Comparison of ENCODE assay signal across 29 cellular contexts in genomic region chr11:94139421-94139820, GRCh38. TPM values are rescaled to one million over a fixed set of nuclear protein-coding genes. Genes with fewer than 3 reads are reported as not detected.
DNase-seq lines count a peak whose midpoint lies in the region; FAIRE-seq and TF ChIP-seq lines count a peak whose summit lies in the region.
"Had no signal": no experiment of that assay in that cellular context is flagged by ENCODE, and none has a peak within 500 bp of the region (broad histone marks: within the 10 kb centered on the region; RNA-seq: fewer than 3 reads in every experiment).

No MANE protein-coding gene starts in this region.

- peaks cover 4% of the 10 kb centered on the region for H3K9me3 Mint-ChIP-seq in nephron progenitor cell

- no peak overlapping the region for H2BK120ac ChIP-seq in H1 (replicated peaks; ENCODE audit: low read depth, low read length)

- FAIRE-seq in H1 (lab: Jason Lieb, UNC): no peak
- FAIRE-seq: islet of Langerhans had no signal

- no peak for TF ChIP-seq RAD21 in H1 (IDR thresholded peaks at IDR 0.05 in 1 of 2, conservative IDR thresholded peaks at IDR 0.05 in 1 of 2; ENCODE audit: low read depth in 2 of 2, low read length in 2 of 2)

- peaks cover 37% of the 10 kb centered on the region for H3F3A ChIP-seq in GM23248 (ENCODE audit: insufficient read depth)

- TF ChIP-seq POLR2A in H1 (IDR thresholded peaks at IDR 0.05; ENCODE audit: control extremely low read depth in 1 of 2, low read depth in 2 of 2, low read length in 2 of 2): no peak

- H2AFZ ChIP-seq in H1 (ENCODE audit: low read length) (no peak overlapping the region), GM23248 (no peak overlapping the region)

- H3K9me3 ChIP-seq in MG63 (no peaks in the 10 kb centered on the region), H1 (ENCODE audit: insufficient read depth in 2 of 2, low read depth in 1 of 2, low read length in 1 of 2) (no peaks in the 10 kb centered on the region), GM23248 (ENCODE audit: low read depth) (no peaks in the 10 kb centered on the region)
- H3K9me3 ChIP-seq: ascending aorta, ovary, right atrium auricular region, upper lobe of left lung had no signal

- 82% methylated on average over 4 of the region's 4 CpGs; no CpG with 5 or more reads in 1 of the 2 experiments for WGBS in H1 (ENCODE audit: extremely low coverage in 1 of 2, insufficient coverage in 1 of 2, insufficient read length in 1 of 2, insufficient replicate concordance in 2 of 2, low coverage in 1 of 2, low lambda C conversion rate in 2 of 2, missing lambda C conversion rate in 1 of 2), 2 experiments
- 77 to 81% methylated on average over 4 of the region's 4 CpGs for WGBS in GM23248 (ENCODE audit: low coverage in 1 of 2, low lambda C conversion rate in 2 of 2, missing lambda C conversion rate in 2 of 2), 2 experiments

- no peaks in the 10 kb centered on the region for H3K36me3 ChIP-seq in MG63
- peaks cover 0 to 4% (median 0%) of the 10 kb centered on the region in 4 experiments; a peak in 1 of 8 replicates for H3K36me3 ChIP-seq in H1 (ENCODE audit: control insufficient read depth in 2 of 4, insufficient read depth in 4 of 4, low read length in 3 of 4)
- no peaks in the 10 kb centered on the region for H3K36me3 ChIP-seq in GM23248 (ENCODE audit: low read depth)
- H3K36me3 ChIP-seq: ascending aorta, ovary, right atrium auricular region, upper lobe of left lung had no signal

- no peak overlapping the region for H3K14ac ChIP-seq in H1 (ENCODE audit: insufficient read length)

- no peaks in the 10 kb centered on the region for H3K27me3 Mint-ChIP-seq in nephron progenitor cell (ENCODE audit: low read depth, poor library complexity)
- H3K27me3 Mint-ChIP-seq: activated naive CD8-positive, alpha-beta T cell; dendritic cell treated with granulocyte-macrophage colony-stimulating factor and Interleukin-4, amounts not matched to agents 40 ng/mL and 50 ng/mL, for 4 days; naive thymus-derived CD8-positive, alpha-beta T cell; T-helper 17 cell had no signal

- in situ Hi-C loops in GM23248 (cut with MboI): no loop called here

- H3K9ac ChIP-seq in H1 (replicated peaks in 1 of 4; ENCODE audit: extremely low read depth in 1 of 4, low read depth in 3 of 4, low read length in 3 of 4) (no peak overlapping the region), GM23248 (no peak overlapping the region)
- H3K9ac ChIP-seq: BLaER1 treated with 17β-estradiol and CSF1 and Interleukin-3, amounts not matched to agents 10 nM and 100 nM; KMS-11 had no signal

- H3K56ac ChIP-seq in H1 (replicated peaks; ENCODE audit: insufficient read length, low read depth, low read length): no peak overlapping the region

- no peak overlapping the region for H2BK5ac ChIP-seq in H1 (ENCODE audit: low read depth, low read length)

- no peak overlapping the region for H4K91ac ChIP-seq in H1 (replicated peaks; ENCODE audit: insufficient read length, low read length)

- no peak overlapping the region for H4K8ac ChIP-seq in H1 (ENCODE audit: extremely low read depth, insufficient read depth, low read length)

- CTCF ChIA-PET in H1 (lab: Charles Lee; ENCODE audit: partially characterized antibody): no interaction called here

- peaks cover 26% of the 10 kb centered on the region for H3K36me3 Mint-ChIP-seq in nephron progenitor cell (ENCODE audit: low read depth)

- no peak for TF ChIP-seq EP300 in H1 (IDR thresholded peaks at IDR 0.05; ENCODE audit: borderline replicate concordance in 1 of 2, low read depth in 2 of 2, low read length in 2 of 2)

- H3K23ac ChIP-seq in H1 (ENCODE audit: insufficient read length): no peak overlapping the region

- H3K79me2 ChIP-seq in H1 (ENCODE audit: control insufficient read depth in 1 of 2, insufficient read depth in 2 of 2, low read length in 2 of 2) (peaks cover 45 to 98% of the 10 kb centered on the region in 2 experiments), GM23248 (ENCODE audit: insufficient read depth) (peaks cover 82% of the 10 kb centered on the region)

- TF ChIP-seq CTCF in H1 (IDR thresholded peaks at IDR 0.05; ENCODE audit: control extremely low read depth in 1 of 3, insufficient read depth in 1 of 3, low read depth in 1 of 3, low read length in 3 of 3) (no peak), nephron progenitor cell (IDR thresholded peaks at IDR 0.05) (no peak)

- no peak overlapping the region for H4K5ac ChIP-seq in H1 (ENCODE audit: insufficient read length, low read depth, low read length)

- H3K4me2 ChIP-seq in H1 (ENCODE audit: insufficient read depth in 1 of 2, low read depth in 2 of 2, low read length in 2 of 2): peak overlapping the region in 1 of 2 experiments; percentile 41; a peak in 1 of 4 replicates
- H3K4me2 ChIP-seq in GM23248 (ENCODE audit: unreplicated experiment): no peak overlapping the region
- H3K4me2 ChIP-seq: BLaER1 treated with 17β-estradiol and CSF1 and Interleukin-3, amounts not matched to agents 10 nM and 100 nM; KMS-11 had no signal

- no peaks in the 10 kb centered on the region for H3K27me3 ChIP-seq in MG63
- no peaks in the 10 kb centered on the region for H3K27me3 ChIP-seq in H1 (replicated peaks in 1 of 4; ENCODE audit: control insufficient read depth in 3 of 4, extremely low read depth in 1 of 4, insufficient read depth in 3 of 4, low read length in 3 of 4)
- no peaks in the 10 kb centered on the region for H3K27me3 ChIP-seq in GM23248 (replicated peaks; ENCODE audit: insufficient read depth)
- H3K27me3 ChIP-seq: ascending aorta; BLaER1 treated with 17β-estradiol and CSF1 and Interleukin-3, amounts not matched to agents 10 nM and 100 nM; ovary; right atrium auricular region; upper lobe of left lung had no signal

- H3K18ac ChIP-seq in H1 (ENCODE audit: extremely low read depth, low read length): no peak overlapping the region

- H3K4me3 Mint-ChIP-seq in nephron progenitor cell: no peak overlapping the region
- H3K4me3 Mint-ChIP-seq: activated naive CD8-positive, alpha-beta T cell; dendritic cell treated with granulocyte-macrophage colony-stimulating factor and Interleukin-4, amounts not matched to agents 40 ng/mL and 50 ng/mL, for 4 days; HFFc6; naive thymus-derived CD8-positive, alpha-beta T cell; T-helper 17 cell had no signal

- H2AK5ac ChIP-seq in H1 (ENCODE audit: low read depth, low read length): no peak overlapping the region

- H2BK20ac ChIP-seq in H1 (ENCODE audit: low read length): no peak overlapping the region

- H3K4ac ChIP-seq in H1 (replicated peaks; ENCODE audit: insufficient read length, low read depth, low read length): no peak overlapping the region

- H3K4me1 ChIP-seq in H1 (replicated peaks in 1 of 4; ENCODE audit: control insufficient read depth in 3 of 4, insufficient read depth in 4 of 4, low read length in 3 of 4) (peaks cover 2 to 23% (median 19%) of the 10 kb centered on the region in 4 experiments), GM23248 (ENCODE audit: insufficient read depth) (peaks cover 34% of the 10 kb centered on the region)

- H3K79me1 ChIP-seq in H1 (ENCODE audit: low read depth, low read length): peaks cover 15% of the 10 kb centered on the region

- H2BK12ac ChIP-seq in H1 (ENCODE audit: low read depth, low read length): no peak overlapping the region

- H3K27ac Mint-ChIP-seq in nephron progenitor cell: peak overlapping the region; percentile 78
- H3K27ac Mint-ChIP-seq: activated naive CD8-positive, alpha-beta T cell; dendritic cell treated with granulocyte-macrophage colony-stimulating factor and Interleukin-4, amounts not matched to agents 40 ng/mL and 50 ng/mL, for 4 days; HFFc6 had no signal

- H2BK15ac ChIP-seq in H1 (ENCODE audit: low read length): no peak overlapping the region

- no peak overlapping the region for H3K27ac ChIP-seq in H1 (ENCODE audit: low read depth, low read length)
- no peak overlapping the region for H3K27ac ChIP-seq in GM23248
- H3K27ac ChIP-seq: ascending aorta; BLaER1 treated with 17β-estradiol and CSF1 and Interleukin-3, amounts not matched to agents 10 nM and 100 nM; KMS-11; ovary; right atrium auricular region; SK-N-MC; upper lobe of left lung had no signal

- H4K20me1 ChIP-seq in H1 (replicated peaks in 1 of 2; ENCODE audit: control insufficient read depth in 1 of 2, insufficient read depth in 2 of 2, low read length in 2 of 2) (peaks cover 35 to 37% of the 10 kb centered on the region in 2 experiments), GM23248 (ENCODE audit: insufficient read depth) (no peaks in the 10 kb centered on the region)

- POLR2A ChIA-PET in H1 (lab: Charles Lee; ENCODE audit: partially characterized antibody): interaction anchor here (0.7 to 1.9 kb wide), 2 partner anchors 10 to 13 kb away, joined by 3 to 10 read pairs; partner anchors contain the start of gene PANX1

- DNase-seq in ELF-1 (ENCODE audit: low read depth, low spot score) (peak; percentile 63), MG63 (peak; percentile 40), H1 (ENCODE audit: low read depth in 1 of 2, low spot score in 2 of 2) (no peak), nephron progenitor cell (peak; percentile 26), NCI-H2029 treated with DMSO at 0.1 percent for 48 hours (lab: John Stamatoyannopoulos, UW) (no peak), NCI-H1436 treated with DMSO at 0.1 percent for 48 hours (lab: John Stamatoyannopoulos, UW) (no peak), dedifferentiated amniotic fluid mesenchymal stem cell (ENCODE audit: extremely low spot score) (no peak), GM23248 (no peak)
- DNase-seq: activated CD4-positive, alpha-beta T cell treated with anti-CD3 and anti-CD28 coated beads for 48 hours; activated CD8-positive, alpha-beta memory T cell treated with anti-CD3 and anti-CD28 coated beads for 24 hours; activated effector memory CD4-positive, alpha-beta T cell treated with Interleukin-2 at 50 U/mL for 16 hours; caudate nucleus; HFFc6; naive thymus-derived CD8-positive, alpha-beta T cell; NCI-H2171 treated with DMSO at 0.1 percent for 48 hours; NCI-H524 treated with DMSO at 0.1 percent for 48 hours; ovary; RPMI8226; stimulated activated CD4-positive, alpha-beta T cell treated with anti-CD3 and anti-CD28 coated beads, Interleukin-2, amount 100 ng/mL, for 24 hours; T-helper 17 cell; upper lobe of left lung had no signal

- no peak overlapping the region for H3K4me3 ChIP-seq in MG63
- no peak overlapping the region for H3K4me3 ChIP-seq in H1 (ENCODE audit: extremely low read depth in 1 of 4, insufficient read depth in 2 of 4, low read depth in 3 of 4, low read length in 4 of 4)
- no peak overlapping the region for H3K4me3 ChIP-seq in GM23248
- H3K4me3 ChIP-seq: ascending aorta; BLaER1 treated with 17β-estradiol and CSF1 and Interleukin-3, amounts not matched to agents 10 nM and 100 nM; ovary; right atrium auricular region; SK-N-MC; upper lobe of left lung had no signal

- H3K4me1 Mint-ChIP-seq in nephron progenitor cell: peaks cover 59% of the 10 kb centered on the region

- no peaks in the 10 kb centered on the region for H3K9me2 ChIP-seq in GM23248 (ENCODE audit: insufficient read depth)

- H3K23me2 ChIP-seq in H1 (ENCODE audit: low read depth, low read length): no peaks in the 10 kb centered on the region

RNA-seq across cellular contexts. Expression of gene PANX1, which starts 10.8 kb away (rescaled TPM):
- total RNA-seq in MG63 (2014; rRNA removed; shearing (Covaris generic); ENCODE audit: low replicate concordance): 16.8 and 19.4 TPM in 2 replicates
- 34.5 and 35.2 TPM in 2 replicates for total RNA-seq in H1 (2021; fragmentation: NEBNext Ultra II Directional; extraction: Animal tissue kit (Norgen Biotek cat#: 25700))
- polyA plus RNA-seq in H1 (2011; rRNA removed) (15.4 and 15.9 TPM in 2 replicates), GM23248 (2016; fragmentation: Nextera tagmentation; extraction: Ambion mirVana) (18.7 and 19.7 TPM in 2 replicates)
- polyA plus RNA-seq in H1 (2011; cell fraction: cytosol; rRNA removed): 18.1 TPM
- 18.9 TPM for polyA plus RNA-seq in H1 (2011; cell fraction: nucleus; rRNA removed)
- 19.1 to 29.2 TPM (median 24.7 TPM) in 4 replicates for polyA plus RNA-seq in H1 (2012, experiment 1 of 2)
- polyA plus RNA-seq in H1 (2012, experiment 2 of 2): 7.6 TPM
- 25.2 TPM for polyA plus RNA-seq in H1 (2013, experiment 1 of 2)
- 29.7 TPM for polyA plus RNA-seq in H1 (2013, experiment 2 of 2)
- polyA minus RNA-seq in H1 (2011; rRNA and poly(A)+ RNA removed): 69.0 and 96.8 TPM in 2 replicates
- 35.2 TPM for polyA minus RNA-seq in H1 (2011; cell fraction: cytosol; rRNA and poly(A)+ RNA removed)
- polyA minus RNA-seq in H1 (2011; cell fraction: nucleus; rRNA and poly(A)+ RNA removed): 62.2 TPM
- total RNA-seq in GM23248 (2014; rRNA removed; shearing (Covaris generic)): 39.8 and 43.9 TPM in 2 replicates

Comparison
In these comparisons a context has a peak if more than half of its experiments do, and no peak if none do; other contexts are left out.
1. DNase-seq: peak in ELF-1 (single experiment), MG63 (single experiment) and nephron progenitor cell (single experiment); none in H1 (0 of 2), NCI-H2029 treated with DMSO at 0.1 percent for 48 hours (single experiment), NCI-H1436 treated with DMSO at 0.1 percent for 48 hours (single experiment), dedifferentiated amniotic fluid mesenchymal stem cell (single experiment) and GM23248 (single experiment).